ENCODE assay signal across 26 cellular contexts in genomic region chr11:128916037-128916572, GRCh38. TPM values are rescaled to one million over a fixed set of nuclear protein-coding genes. Genes with fewer than 3 reads are reported as not detected.
A peak's percentile ranks its signal among the peaks of the same experiment; 100 is the strongest.
DNase-seq lines count a peak whose midpoint lies in the region; ATAC-seq, FAIRE-seq and TF ChIP-seq lines count a peak whose summit lies in the region.
"Had no signal": no experiment of that assay in that cellular context is flagged by ENCODE, and none has a peak within 500 bp of the region (broad histone marks: within the 10 kb centered on the region; RNA-seq: fewer than 3 reads in every experiment).

No MANE protein-coding gene starts in this region.

- H2BK120ac ChIP-seq in IMR-90 (ENCODE audit: low read depth, low read length) = no peak overlapping the region

- H2BK5ac ChIP-seq in IMR-90 (ENCODE audit: low read depth, low read length, poor library complexity, severe bottlenecking) = no peak overlapping the region

- no peak overlapping the region for H4K91ac ChIP-seq in IMR-90 (ENCODE audit: insufficient read depth, low read depth, low read length)

- no peaks in the 10 kb centered on the region for H3K79me1 ChIP-seq in IMR-90 (ENCODE audit: low read depth in 1 of 2, low read length in 2 of 2)

- H3K27ac ChIP-seq in HEK293 (ENCODE audit: extremely low read depth, low read depth, low read length) = no peak overlapping the region
- no peak overlapping the region for H3K27ac ChIP-seq in IMR-90 (ENCODE audit: insufficient read depth, low read length)
- no peak overlapping the region for H3K27ac ChIP-seq in kidney (ENCODE audit: low read depth in 2 of 2, low read length in 2 of 2)
- H3K27ac ChIP-seq in uterus = no peak overlapping the region
- H3K27ac ChIP-seq: HL-60 had no signal

- H3K9me3 Mint-ChIP-seq in stimulated activated effector memory CD8-positive, alpha-beta T cell treated with anti-CD3 and anti-CD28 coated beads, Interleukin-12 subunit alpha, Interleukin-12 subunit beta, amount 100 ng/mL, for 72 hours = no peaks in the 10 kb centered on the region

- no peak overlapping the region for H3K56ac ChIP-seq in IMR-90 (ENCODE audit: extremely low read depth, insufficient read depth, low read length)

- no peak overlapping the region for H2BK15ac ChIP-seq in IMR-90 (ENCODE audit: low read depth, low read length)

- H4K8ac ChIP-seq in IMR-90 (ENCODE audit: low read depth in 2 of 2, low read length in 2 of 2) = no peak overlapping the region

- H4K20me1 ChIP-seq in IMR-90 (ENCODE audit: insufficient read depth, low read length) = no peaks in the 10 kb centered on the region

- ATAC-seq in IMR-90 (ENCODE audit: low read depth) = no peak
- ATAC-seq in stimulated activated effector memory CD8-positive, alpha-beta T cell treated with anti-CD3 and anti-CD28 coated beads, Interleukin-12 subunit alpha, Interleukin-12 subunit beta, amount 100 ng/mL, for 72 hours = no peak
- ATAC-seq: GM12878, HCT116 had no signal

- POLR2A ChIA-PET in HEK293 (lab: Yijun Ruan, JAX) = no interaction called here
- POLR2A ChIA-PET in IMR-90 (lab: Charles Lee; ENCODE audit: unreplicated experiment) = no interaction called here

- no peak overlapping the region for H3K4me3 Mint-ChIP-seq in stimulated activated effector memory CD8-positive, alpha-beta T cell treated with anti-CD3 and anti-CD28 coated beads, Interleukin-12 subunit alpha, Interleukin-12 subunit beta, amount 100 ng/mL, for 72 hours
- H3K4me3 Mint-ChIP-seq: CD4-positive, CD25-positive, alpha-beta regulatory T cell; CD8-positive, alpha-beta memory T cell had no signal

- TF ChIP-seq POLR2A in IMR-90 (IDR thresholded peaks at IDR 0.05; ENCODE audit: low read depth, low read length) (no peak), lower leg skin (IDR thresholded peaks at IDR 0.05) (no peak), uterus (IDR thresholded peaks at IDR 0.05) (no peak)

- no peak for TF ChIP-seq CTCF in HEK293 (tag by site-specific recombination; IDR thresholded peaks at IDR 0.05)
- no peak for TF ChIP-seq CTCF in IMR-90 (conservative IDR thresholded peaks at IDR 0.05; ENCODE audit: low read depth, low read length)
- TF ChIP-seq CTCF in kidney (IDR thresholded peaks at IDR 0.05; ENCODE audit: borderline replicate concordance, extremely low read depth, insufficient read depth) = no peak
- no peak for TF ChIP-seq CTCF in lower leg skin (IDR thresholded peaks at IDR 0.05)
- no peak for TF ChIP-seq CTCF in uterus (IDR thresholded peaks at IDR 0.05)

- no peak overlapping the region for H3K4me2 ChIP-seq in IMR-90 (ENCODE audit: low read depth, low read length)

- WGBS in IMR-90 (ENCODE audit: extremely low coverage in 2 of 2, insufficient read length in 1 of 2), 2 experiments = 100% methylated on average over 1 of the region's 3 CpGs; no CpG with 5 or more reads in 1 of the 2 experiments
- 67 to 75% methylated on average over 3 of the region's 3 CpGs for WGBS in lower leg skin, 2 donors

- H2BK20ac ChIP-seq in IMR-90 (ENCODE audit: low read depth, low read length) = no peak overlapping the region

- no peak overlapping the region for H2AK9ac ChIP-seq in IMR-90 (replicated peaks; ENCODE audit: low read depth, low read length, poor library complexity)

- DNase-seq in IMR-90 (no peak), kidney (peak; percentile 39), lower leg skin (ENCODE audit: low spot score in 2 of 2) (no peak), NCI-H226 (no peak), uterus (no peak)
- no peak for DNase-seq in stimulated activated effector memory CD8-positive, alpha-beta T cell treated with anti-CD3 and anti-CD28 coated beads, Interleukin-12 subunit alpha, Interleukin-12 subunit beta, amount 100 ng/mL, for 72 hours (ENCODE audit: low spot score in 2 of 2)
- DNase-seq: ACHN; BE2C; C1 segment of cervical spinal cord; CD4-positive, CD25-positive, alpha-beta regulatory T cell; CD8-positive, alpha-beta memory T cell; COR-L47; DMS 273 treated with DMSO at 0.1 percent for 48 hours; DMS53; DND-41; EL; GOT3; H7 had no signal

- no peak overlapping the region for H3K23ac ChIP-seq in IMR-90 (ENCODE audit: low read depth, low read length)

- H3K27me3 ChIP-seq in IMR-90 (ENCODE audit: control insufficient read depth, insufficient read depth, low read length) (peaks cover 44% of the 10 kb centered on the region), uterus (no peaks in the 10 kb centered on the region)
- H3K27me3 ChIP-seq: BE2C had no signal

- TF ChIP-seq RAD21 in IMR-90 (IDR thresholded peaks at IDR 0.05; ENCODE audit: low read length) = no peak

- dilution Hi-C loops in IMR-90 (cut with HindIII; ENCODE audit: low sequenced_read_pairs, unreplicated experiment) = no loop called here

- in situ Hi-C loops in IMR-90 (cut with MboI; ENCODE audit: low sequenced_read_pairs) = no loop called here

- H3K36me3 ChIP-seq in HEK293 (ENCODE audit: control insufficient read depth in 2 of 2, insufficient read depth in 1 of 2, low read length in 2 of 2) (no peaks in the 10 kb centered on the region), IMR-90 (ENCODE audit: control insufficient read depth, insufficient read depth, low read length) (no peaks in the 10 kb centered on the region), kidney (ENCODE audit: control insufficient read depth in 1 of 2, insufficient read depth in 2 of 2, low read length in 2 of 2) (no peaks in the 10 kb centered on the region), uterus (no peaks in the 10 kb centered on the region)
- H3K36me3 ChIP-seq: BE2C had no signal

- no peak overlapping the region for H2AFZ ChIP-seq in IMR-90 (replicated peaks; ENCODE audit: low read length, poor library complexity)

- H3K4me1 ChIP-seq in HEK293 (ENCODE audit: control insufficient read depth, insufficient read depth, low read length) = no peaks in the 10 kb centered on the region
- peaks cover 2% of the 10 kb centered on the region; the same call in 1 of the 2 replicates for H3K4me1 ChIP-seq in IMR-90 (ENCODE audit: control insufficient read depth, insufficient read depth, low read length)
- peaks cover 0 to 2% of the 10 kb centered on the region in 2 donors for H3K4me1 ChIP-seq in kidney (ENCODE audit: control insufficient read depth in 1 of 2, insufficient read depth in 1 of 2, low read depth in 1 of 2, low read length in 2 of 2)
- no peaks in the 10 kb centered on the region for H3K4me1 ChIP-seq in uterus
- H3K4me1 ChIP-seq: BE2C had no signal

- H3K9me1 ChIP-seq in IMR-90 (ENCODE audit: insufficient read depth, low read length) = peaks cover 3% of the 10 kb centered on the region; the same call in 1 of the 2 replicates

- H3K4me1 Mint-ChIP-seq in stimulated activated effector memory CD8-positive, alpha-beta T cell treated with anti-CD3 and anti-CD28 coated beads, Interleukin-12 subunit alpha, Interleukin-12 subunit beta, amount 100 ng/mL, for 72 hours = no peaks in the 10 kb centered on the region

- H3K9me3 ChIP-seq in HEK293 (ENCODE audit: control insufficient read depth, insufficient read depth, low read depth, low read length) (no peaks in the 10 kb centered on the region), IMR-90 (ENCODE audit: control insufficient read depth, insufficient read depth, low read length) (peaks cover 3% of the 10 kb centered on the region; the same call in 1 of the 2 replicates), kidney (ENCODE audit: control insufficient read depth in 1 of 2, low read length in 2 of 2) (no peaks in the 10 kb centered on the region), uterus (no peaks in the 10 kb centered on the region)
- H3K9me3 ChIP-seq: BE2C had no signal

- FAIRE-seq in kidney (lab: Jason Lieb, UNC) = no peak
- FAIRE-seq: A204.1, GM12878 had no signal

- no TSS peak for BruUV-seq in IMR-90 (replicated peaks; lab: Mats Ljungman, UMichigan)

- H3K9ac ChIP-seq in IMR-90 (ENCODE audit: low read depth, low read length) = no peak overlapping the region
- H3K9ac ChIP-seq in kidney (ENCODE audit: low read length in 2 of 2) = no peak overlapping the region

- H3K4me3 ChIP-seq in HEK293 (ENCODE audit: low read depth, low read length) = no peak overlapping the region
- no peak overlapping the region for H3K4me3 ChIP-seq in IMR-90 (ENCODE audit: insufficient read depth, low read depth, low read length)
- H3K4me3 ChIP-seq in kidney (ENCODE audit: low read length in 2 of 2) = no peak overlapping the region
- no peak overlapping the region for H3K4me3 ChIP-seq in lower leg skin (ENCODE audit: low read depth, poor library complexity, severe bottlenecking)
- no peak overlapping the region for H3K4me3 ChIP-seq in uterus
- H3K4me3 ChIP-seq: GM12878 had no signal

- no peak overlapping the region for H4K5ac ChIP-seq in IMR-90 (ENCODE audit: low read depth, low read length)

- H3K14ac ChIP-seq in IMR-90 (replicated peaks; ENCODE audit: low read depth, low read length) = no peak overlapping the region

- peak overlapping the region; percentile 76 for H3K27ac Mint-ChIP-seq in stimulated activated effector memory CD8-positive, alpha-beta T cell treated with anti-CD3 and anti-CD28 coated beads, Interleukin-12 subunit alpha, Interleukin-12 subunit beta, amount 100 ng/mL, for 72 hours

- no peak overlapping the region; the same call in 1 of the 2 replicates for H2AK5ac ChIP-seq in IMR-90 (ENCODE audit: low read depth, low read length)

- CTCF ChIA-PET in HEK293 (lab: Yijun Ruan, JAX) = no interaction called here
- CTCF ChIA-PET in IMR-90 (lab: Yijun Ruan, JAX) = no interaction called here

- no peak overlapping the region for H3K4ac ChIP-seq in IMR-90 (ENCODE audit: low read depth, low read length)

- intact Hi-C loops in IMR-90 (cut with micrococcal nuclease) (no loop called here), kidney (cut with DNase I) (no loop called here), lower leg skin (cut with DNase I; ENCODE audit: low total_unique reads) (no loop called here), uterus (cut with DNase I; ENCODE audit: low total_unique reads) (no loop called here)

- no peak overlapping the region for H3K18ac ChIP-seq in IMR-90 (ENCODE audit: low read depth, low read length)

- no peaks in the 10 kb centered on the region for H3K36me3 Mint-ChIP-seq in stimulated activated effector memory CD8-positive, alpha-beta T cell treated with anti-CD3 and anti-CD28 coated beads, Interleukin-12 subunit alpha, Interleukin-12 subunit beta, amount 100 ng/mL, for 72 hours
- H3K36me3 Mint-ChIP-seq: CD4-positive, CD25-positive, alpha-beta regulatory T cell had no signal

RNA-seq across cellular contexts. Expression of gene KCNJ5, which starts 24.9 kb away (rescaled TPM):
- total RNA-seq in IMR-90 (2012; rRNA removed) (0.18 TPM in 1 of 2 replicates, not detected in the other), kidney (6.5 TPM), lower leg skin (1 to 10 TPM in 1 of 4 donors, under 1 TPM in 2, not detected in 1; 0.15 to 1.0 (median 0.59) TPM), uterus (1 to 10 TPM in 1 of 4 donors, under 1 TPM in 1, not detected in 2; 0.69 to 1.1 TPM)
- polyA plus RNA-seq in IMR-90 (2012; rRNA removed) (0.07 TPM in 2 replicates), kidney (ENCODE audit: insufficient read depth, low read depth, low replicate concordance) (5.7 TPM)
- polyA plus RNA-seq in IMR-90 (2012; cell fraction: cytosol; rRNA removed) = 0.09 and 0.11 TPM in 2 replicates
- 0.05 and 0.06 TPM in 2 replicates for polyA plus RNA-seq in IMR-90 (2012; cell fraction: nucleus; rRNA removed; ENCODE audit: low replicate concordance)
- total RNA-seq: CD4-positive, CD25-positive, alpha-beta regulatory T cell; G401; GM12878; HT1080 had no signal
- polyA plus RNA-seq: CD4-positive, CD25-positive, alpha-beta regulatory T cell; CD8-positive, alpha-beta memory T cell; IgD-negative memory B cell had no signal

RNA-seq across cellular contexts. Expression of gene TP53AIP1, which starts 26.6 kb away (rescaled TPM):
- total RNA-seq in IMR-90 (2012; rRNA removed) (not detected in 2 replicates), kidney (0.82 TPM), lower leg skin (10 to 100 TPM in 3 of 4 donors, 1 to 10 TPM in 1; 9.2 to 17.3 (median 16.2) TPM), uterus (1 to 10 TPM in 1 of 4 donors, not detected in 3; 1.0 TPM)
- polyA plus RNA-seq in IMR-90 (2012; rRNA removed) (not detected in 2 replicates), kidney (ENCODE audit: insufficient read depth, low read depth, low replicate concordance) (5.3 TPM)
- not detected in 2 replicates for polyA plus RNA-seq in IMR-90 (2012; cell fraction: cytosol; rRNA removed)
- 0.12 and 0.13 TPM in 2 replicates for polyA plus RNA-seq in IMR-90 (2012; cell fraction: nucleus; rRNA removed; ENCODE audit: low replicate concordance)
- total RNA-seq: CD4-positive, CD25-positive, alpha-beta regulatory T cell; CD8-positive, alpha-beta memory T cell; G401; GM12878; HT1080 had no signal
- polyA plus RNA-seq: CD4-positive, CD25-positive, alpha-beta regulatory T cell; CD8-positive, alpha-beta memory T cell; IgD-negative memory B cell had no signal

RNA-seq across cellular contexts. Expression of gene KCNJ1, which starts 49.0 kb away (rescaled TPM):
- total RNA-seq in IMR-90 (2012; rRNA removed) (not detected in 2 replicates), kidney (175 TPM), lower leg skin (under 1 TPM in 3 of 4 donors, not detected in 1; 0.10 to 0.88 (median 0.42) TPM), uterus (not detected)
- polyA plus RNA-seq in IMR-90 (2012; rRNA removed) (not detected in 2 replicates), kidney (ENCODE audit: insufficient read depth, low read depth, low replicate concordance) (355 TPM)
- not detected in 2 replicates for polyA plus RNA-seq in IMR-90 (2012; cell fraction: cytosol; rRNA removed)
- 0.17 TPM in 1 of 2 replicates, not detected in the other for polyA plus RNA-seq in IMR-90 (2012; cell fraction: nucleus; rRNA removed; ENCODE audit: low replicate concordance)
- total RNA-seq: CD4-positive, CD25-positive, alpha-beta regulatory T cell; CD8-positive, alpha-beta memory T cell; G401; GM12878; HT1080 had no signal
- polyA plus RNA-seq: CD8-positive, alpha-beta memory T cell; GM12878 had no signal

Comparison
In these comparisons a context has a peak if more than half of its experiments do, and no peak if none do; other contexts are left out.
1. RNA of gene KCNJ1, which starts 49.0 kb away (total RNA-seq): 175 TPM in kidney (single experiment); 0.10 to 0.88 TPM in lower leg skin, not detected in IMR-90 and not detected in uterus; every median in the first group is over 10 times any median in the second.